3 cellular contexts compared by ENCODE assay signal in the genomic region with DNA sequence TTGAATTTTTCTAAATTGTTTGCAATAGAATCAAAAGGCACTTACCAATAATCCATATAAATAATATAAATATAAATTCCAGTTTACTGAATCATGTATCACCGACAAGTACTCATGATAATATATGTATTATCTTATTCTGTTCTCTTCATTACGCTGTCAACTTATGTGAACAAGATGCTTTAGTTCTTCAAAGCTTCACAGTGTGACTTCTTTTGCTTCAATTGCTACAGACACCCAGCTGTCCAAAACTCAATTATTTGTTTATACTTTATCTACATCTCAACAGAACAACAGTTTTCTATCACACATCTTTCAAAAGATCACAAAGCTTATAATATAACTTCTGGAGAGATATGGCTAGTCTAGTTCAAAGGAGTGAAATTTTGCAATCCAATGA.
"Had no signal": no experiment of that assay in that cellular context is flagged by ENCODE, and none has a peak within 500 bp of the region (broad histone marks: within the 10 kb centered on the region; RNA-seq: fewer than 3 reads in every experiment).

No MANE protein-coding gene starts in this region.

- H3K4me3 ChIP-seq: GM12878 had no signal

- ATAC-seq: GM12878 had no signal

- DNase-seq: GDM1, GF-D8 had no signal
